ENCODE assay signal across 26 cellular contexts in genomic region chr9:130308081-130308571, GRCh38. TPM values are rescaled to one million over a fixed set of nuclear protein-coding genes. Genes with fewer than 3 reads are reported as not detected.
"Had no signal": no experiment of that assay in that cellular context is flagged by ENCODE, and none has a peak within 500 bp of the region (broad histone marks: within the 10 kb centered on the region; RNA-seq: fewer than 3 reads in every experiment).

No MANE protein-coding gene starts in this region.

- DNase-seq: activated CD4-positive, alpha-beta T cell treated with anti-CD3 and anti-CD28 coated beads for 1 hour; activated CD4-positive, alpha-beta T cell treated with anti-CD3 and anti-CD28 coated beads, Interleukin-2, amount 10 ng/mL, durations not matched to agents 24 days and 14 days; activated CD4-positive, alpha-beta T cell treated with anti-CD3 and anti-CD28 coated beads, Interleukin-2, amount 50 U/mL, for 48 hours; activated CD8-positive, alpha-beta memory T cell treated with anti-CD3 and anti-CD28 coated beads, Interleukin-2, amount 10 ng/mL, durations not matched to agents 7 days and 5 days; activated effector memory CD4-positive, alpha-beta T cell treated with anti-CD3 and anti-CD28 coated beads, Interleukin-2, amount 50 U/mL, for 16 hours; activated naive CD4-positive, alpha-beta T cell treated with Interleukin-2 at 50 U/mL for 16 hours; activated naive CD8-positive, alpha-beta T cell treated with anti-CD3 and anti-CD28 coated beads, Interleukin-2, amount 50 U/mL, for 24 hours; activated T-cell treated with anti-CD3 and anti-CD28 coated beads, Interleukin-2, amount 50 U/mL, for 24 hours; amniotic stem cell; body of pancreas; central memory CD4-positive, alpha-beta T cell; IMR-90; Kasumi-1; KBM-7; NCI-H1105 treated with DMSO at 0.1 percent for 48 hours; NCI-H1436 treated with DMSO at 0.1 percent for 48 hours; NCI-H187; NCI-H2081 treated with DMSO at 0.1 percent for 48 hours; NCI-H226; NCI-H526; NCI-H774; PC-3; SJCRH30 had no signal

- H3K9me3 ChIP-seq: ascending aorta, body of pancreas, SJCRH30 had no signal

- H3K27ac ChIP-seq: ascending aorta, body of pancreas, SJCRH30 had no signal

- H3K4me1 ChIP-seq: ascending aorta, body of pancreas had no signal

- H3K4me3 ChIP-seq: ascending aorta, body of pancreas, SJCRH30 had no signal

- ATAC-seq: activated CD8-positive, alpha-beta memory T cell treated with anti-CD3 and anti-CD28 coated beads, Interleukin-2, amount 10 ng/mL, durations not matched to agents 7 days and 5 days; activated naive CD8-positive, alpha-beta T cell treated with anti-CD3 and anti-CD28 coated beads, Interleukin-2, amount 50 U/mL, for 24 hours; body of pancreas; PC-3; WTC11 had no signal

- H3K36me3 ChIP-seq: ascending aorta, SJCRH30 had no signal

- H3K27me3 ChIP-seq: ascending aorta, body of pancreas, SJCRH30 had no signal

RNA-seq across cellular contexts. Expression of gene HMCN2, which starts 42.6 kb away (rescaled TPM):
- total RNA-seq: activated CD4-positive, alpha-beta T cell treated with anti-CD3 and anti-CD28 coated beads, Interleukin-2, amount 10 ng/mL, durations not matched to agents 24 days and 14 days; activated CD8-positive, alpha-beta memory T cell treated with anti-CD3 and anti-CD28 coated beads, Interleukin-2, amount 10 ng/mL, durations not matched to agents 7 days and 5 days; activated naive CD4-positive, alpha-beta T cell treated with anti-CD3 and anti-CD28 coated beads, Interleukin-2, amount 50 U/mL, for 72 hours; IMR-90 had no signal
